20 cellular contexts compared by ENCODE assay signal in genomic region chr4:155761916-155762315, GRCh38. TPM values are rescaled to one million over a fixed set of nuclear protein-coding genes. Genes with fewer than 3 reads are reported as not detected.
DNase-seq lines count a peak whose midpoint lies in the region; ATAC-seq, FAIRE-seq and TF ChIP-seq lines count a peak whose summit lies in the region.
"Had no signal": no experiment of that assay in that cellular context is flagged by ENCODE, and none has a peak within 500 bp of the region (broad histone marks: within the 10 kb centered on the region; RNA-seq: fewer than 3 reads in every experiment).

No MANE protein-coding gene starts in this region.

- peak; percentile 61 for DNase-seq in adipocyte (ENCODE audit: low read depth)
- peak; percentile 48 for DNase-seq in kidney epithelial cell (ENCODE audit: low read depth)
- no peak for DNase-seq in stimulated activated CD4-positive, alpha-beta T cell treated with anti-CD3 and anti-CD28 coated beads, Interleukin-1b, Interleukin-23, amount 100 ng/mL, for 48 hours
- no peak for DNase-seq in GM12892 (ENCODE audit: insufficient read length)
- DNase-seq in trophoblast cell, result no peak
- DNase-seq: BE2C; effector memory CD8-positive, alpha-beta T cell; NCI-H1105 treated with DMSO at 0.1 percent for 48 hours; NCI-H2081 treated with DMSO at 0.1 percent for 48 hours; NCI-H524 treated with DMSO at 0.1 percent for 48 hours; psoas muscle; stimulated activated CD4-positive, alpha-beta T cell treated with anti-CD3 and anti-CD28 coated beads, Interleukin-4, amount 100 ng/mL, for 24 hours; upper lobe of left lung had no signal

- H3K23ac ChIP-seq in trophoblast cell (ENCODE audit: low read length), result no peak overlapping the region

- H2BK12ac ChIP-seq in trophoblast cell (ENCODE audit: low read length), result no peak overlapping the region

- H3K27ac ChIP-seq in HEK293 (ENCODE audit: extremely low read depth, low read depth, low read length) (no peak overlapping the region), parathyroid adenoma (peak overlapping the region; percentile 19), trophoblast cell (ENCODE audit: low read depth, low read length) (no peak overlapping the region)
- H3K27ac ChIP-seq: A549, psoas muscle, upper lobe of left lung had no signal

- no peak overlapping the region for H3K14ac ChIP-seq in trophoblast cell (ENCODE audit: low read length)

- FAIRE-seq in GM12892 (lab: Jason Lieb, UNC), result no peak
- FAIRE-seq: A549, H54 had no signal

- H3K18ac ChIP-seq in trophoblast cell (ENCODE audit: low read length), result no peak overlapping the region

- H2BK5ac ChIP-seq in trophoblast cell (ENCODE audit: low read depth, low read length, poor library complexity), result no peak overlapping the region

- H2AFZ ChIP-seq in parathyroid adenoma (no peak overlapping the region), trophoblast cell (ENCODE audit: insufficient read depth, low read length, poor library complexity) (no peak overlapping the region)

- no peaks in the 10 kb centered on the region for H3K79me2 ChIP-seq in parathyroid adenoma
- H3K79me2 ChIP-seq in trophoblast cell (ENCODE audit: control insufficient read depth, insufficient read depth, low read length, poor library complexity), result no peaks in the 10 kb centered on the region

- H3K4me2 ChIP-seq in parathyroid adenoma (ENCODE audit: low read length) (no peak overlapping the region), trophoblast cell (ENCODE audit: low read length) (no peak overlapping the region)
- H3K4me2 ChIP-seq: A549, smooth muscle cell had no signal

- H4K8ac ChIP-seq in trophoblast cell (ENCODE audit: low read depth, low read length), result no peak overlapping the region

- H3K4me1 ChIP-seq in HEK293 (ENCODE audit: control insufficient read depth, insufficient read depth, low read length), result no peaks in the 10 kb centered on the region
- H3K4me1 ChIP-seq in adipocyte (ENCODE audit: control insufficient read depth, insufficient read depth, low read length), result no peaks in the 10 kb centered on the region
- H3K4me1 ChIP-seq in parathyroid adenoma, result peaks cover 6% of the 10 kb centered on the region
- peaks cover 2 to 6% of the 10 kb centered on the region in 2 experiments for H3K4me1 ChIP-seq in trophoblast cell (ENCODE audit: control insufficient read depth in 1 of 2, insufficient read depth in 2 of 2, low read length in 2 of 2)
- H3K4me1 ChIP-seq: BE2C, psoas muscle had no signal

- H3K36me3 ChIP-seq in HEK293 (ENCODE audit: control insufficient read depth in 2 of 2, insufficient read depth in 1 of 2, low read length in 2 of 2), result no peaks in the 10 kb centered on the region
- no peaks in the 10 kb centered on the region for H3K36me3 ChIP-seq in adipocyte (ENCODE audit: control insufficient read depth, insufficient read depth, low read length, severe bottlenecking)
- H3K36me3 ChIP-seq in kidney epithelial cell (ENCODE audit: control insufficient read depth, insufficient read depth, low read length), result no peaks in the 10 kb centered on the region
- no peaks in the 10 kb centered on the region for H3K36me3 ChIP-seq in parathyroid adenoma (ENCODE audit: control insufficient read depth, insufficient read depth, low read length)
- no peaks in the 10 kb centered on the region for H3K36me3 ChIP-seq in trophoblast cell (ENCODE audit: control insufficient read depth in 1 of 2, insufficient read depth in 2 of 2, low read length in 2 of 2)
- H3K36me3 ChIP-seq: BE2C, upper lobe of left lung had no signal

- H4K12ac ChIP-seq in trophoblast cell (ENCODE audit: low read depth, low read length), result no peak overlapping the region

- H2BK120ac ChIP-seq in trophoblast cell (ENCODE audit: insufficient read depth, low read length, poor library complexity), result no peak overlapping the region

- H2AK5ac ChIP-seq in trophoblast cell (ENCODE audit: low read length), result no peak overlapping the region

- CTCF ChIA-PET in HEK293 (lab: Yijun Ruan, JAX), result interaction anchor here (0.7 kb wide), 1 partner anchor 1682 kb away, joined by 3 read pairs; no protein-coding TSS in a partner anchor

- TF ChIP-seq CTCF in HEK293 (tag by site-specific recombination; IDR thresholded peaks at IDR 0.05) (no peak), kidney epithelial cell (IDR thresholded peaks at IDR 0.05; ENCODE audit: insufficient read depth, low read length, poor library complexity, severe bottlenecking) (no peak), parathyroid adenoma (IDR thresholded peaks at IDR 0.05) (no peak)

- ATAC-seq in HG03095 (IDR thresholded peaks at IDR 0.05; ENCODE audit: unreplicated experiment), result no peak
- ATAC-seq: A549; effector memory CD8-positive, alpha-beta T cell; natural killer cell treated with Interleukin-12 subunit alpha and Interleukin-12 subunit beta and Interleukin-15 and Interleukin-18, amount 100 ng/mL, for 72 hours; psoas muscle had no signal

- H3K9ac ChIP-seq in adipocyte (ENCODE audit: low read length) (no peak overlapping the region), parathyroid adenoma (no peak overlapping the region), trophoblast cell (ENCODE audit: low read length) (no peak overlapping the region)

- no peak overlapping the region for H3K4ac ChIP-seq in trophoblast cell (ENCODE audit: low read depth, low read length)

- no peaks in the 10 kb centered on the region for H3K27me3 ChIP-seq in adipocyte (replicated peaks; ENCODE audit: control insufficient read depth, insufficient read depth, low read length)
- no peaks in the 10 kb centered on the region for H3K27me3 ChIP-seq in kidney epithelial cell (ENCODE audit: control insufficient read depth, insufficient read depth, low read length)
- H3K27me3 ChIP-seq in parathyroid adenoma (ENCODE audit: control insufficient read depth, insufficient read depth, low read length), result no peaks in the 10 kb centered on the region
- H3K27me3 ChIP-seq in trophoblast cell (ENCODE audit: insufficient read depth, low read length), result peaks cover 2% of the 10 kb centered on the region
- H3K27me3 ChIP-seq: BE2C had no signal

- peaks cover 3% of the 10 kb centered on the region for H3K79me1 ChIP-seq in trophoblast cell (ENCODE audit: low read length)

- no peak for TF ChIP-seq POLR2A in GM12892 (IDR thresholded peaks at IDR 0.05; ENCODE audit: low read depth, low read length)

- H4K91ac ChIP-seq in trophoblast cell (ENCODE audit: low read depth, low read length), result no peak overlapping the region

- H3K9me3 ChIP-seq in HEK293 (ENCODE audit: control insufficient read depth, insufficient read depth, low read depth, low read length) (no peaks in the 10 kb centered on the region), adipocyte (ENCODE audit: control insufficient read depth, low read length) (no peaks in the 10 kb centered on the region), parathyroid adenoma (ENCODE audit: control insufficient read depth, low read length) (no peaks in the 10 kb centered on the region), trophoblast cell (ENCODE audit: insufficient read depth, low read depth, low read length) (no peaks in the 10 kb centered on the region)
- H3K9me3 ChIP-seq: A549, BE2C, psoas muscle, upper lobe of left lung had no signal

- POLR2A ChIA-PET in HEK293 (lab: Yijun Ruan, JAX), result no interaction called here

- no peak overlapping the region for H3K4me3 ChIP-seq in HEK293 (ENCODE audit: low read depth, low read length)
- no peak overlapping the region for H3K4me3 ChIP-seq in adipocyte (ENCODE audit: low read length)
- H3K4me3 ChIP-seq in kidney epithelial cell (ENCODE audit: low read depth, low read length), result no peak overlapping the region
- H3K4me3 ChIP-seq in parathyroid adenoma (ENCODE audit: low read depth, low read length), result no peak overlapping the region
- no peak overlapping the region for H3K4me3 ChIP-seq in trophoblast cell (ENCODE audit: low read depth, low read length)
- H3K4me3 ChIP-seq: A549, smooth muscle cell, upper lobe of left lung had no signal

TF ChIP-seq in HEK293, 187 proteins besides CTCF, POLR2A, EP300 and RAD21:
- TF ChIP-seq IKZF3 (tag by site-specific recombination; IDR thresholded peaks at IDR 0.05), result no peak
- no peak for TF ChIP-seq ZFP3 (tag by site-specific recombination; IDR thresholded peaks at IDR 0.05; ENCODE audit: low read depth)
- no peak for TF ChIP-seq ZNF843 (tag by site-specific recombination; IDR thresholded peaks at IDR 0.05)
- TF ChIP-seq ZIC2 (tag by site-specific recombination; IDR thresholded peaks at IDR 0.05), result peak; percentile 34; the same call in 1 of the 2 replicates
- peak; percentile 69; the same call in 1 of the 2 replicates for TF ChIP-seq GLIS1 (tag by site-specific recombination; IDR thresholded peaks at IDR 0.05)

RNA-seq across cellular contexts. Expression of gene GUCY1B1, which starts 3.1 kb away (rescaled TPM):
- 1.7 and 2.8 TPM in 2 replicates for total RNA-seq in kidney epithelial cell
- polyA plus RNA-seq in GM12892 (2012; ENCODE audit: missing spikeins), result 0.91 TPM
- polyA plus RNA-seq in trophoblast cell (2013), result 2.2 and 2.4 TPM in 2 replicates

Comparison
In these comparisons a context has a peak if more than half of its experiments do, and no peak if none do; other contexts are left out.
1. DNase-seq: peak in adipocyte (single experiment) and kidney epithelial cell (single experiment); none in stimulated activated CD4-positive, alpha-beta T cell treated with anti-CD3 and anti-CD28 coated beads, Interleukin-1b, Interleukin-23, amount 100 ng/mL, for 48 hours (single experiment), GM12892 (single experiment) and trophoblast cell (0 of 2).